In the genomic region with DNA sequence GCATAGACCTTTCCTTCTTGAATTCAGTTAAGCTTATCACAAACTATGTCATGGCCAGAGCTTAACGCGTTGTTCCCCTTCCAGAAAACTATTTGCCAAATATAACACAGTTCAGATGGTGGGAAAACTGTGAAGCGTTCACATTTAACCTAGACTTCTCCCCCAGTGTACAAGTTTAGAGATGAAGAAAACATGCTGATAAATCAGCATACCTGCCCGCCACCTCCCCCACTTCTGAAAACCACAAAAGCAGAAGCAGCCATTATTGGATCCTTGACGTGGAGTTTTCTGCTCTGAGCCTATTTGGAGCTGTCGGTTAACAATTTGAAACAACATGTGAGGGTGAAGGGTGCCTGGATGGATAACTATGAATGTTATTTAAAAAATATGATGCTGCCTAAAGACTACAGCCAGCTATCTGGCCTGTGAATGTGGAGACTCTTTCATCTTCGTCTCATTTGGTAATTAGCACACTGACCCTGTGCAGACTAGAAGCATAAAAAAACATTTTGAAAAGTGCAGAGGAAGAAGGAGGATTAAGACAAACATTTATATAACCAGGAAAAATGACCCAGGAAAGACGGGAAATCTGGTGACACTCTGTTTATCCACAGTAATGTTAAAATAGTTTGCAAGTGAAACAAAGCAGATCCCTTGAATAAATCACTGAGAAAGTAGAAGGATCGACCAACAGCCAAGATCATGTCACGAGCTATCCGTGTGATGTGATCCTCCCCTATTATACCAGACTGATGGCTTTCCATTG, we compare ENCODE assay signal across 11 cellular contexts.
A peak's percentile ranks its signal among the peaks of the same experiment; 100 is the strongest.
DNase-seq lines count a peak whose midpoint lies in the region; ATAC-seq, FAIRE-seq and TF ChIP-seq lines count a peak whose summit lies in the region.
"Had no signal": no experiment of that assay in that cellular context is flagged by ENCODE, and none has a peak within 500 bp of the region (broad histone marks: within the 10 kb centered on the region; RNA-seq: fewer than 3 reads in every experiment).

No MANE protein-coding gene starts in this region.

- no peak overlapping the region for H3K4me3 Mint-ChIP-seq in activated T-helper 2 cell treated with anti-CD3 and anti-CD28 coated beads, Interferon-gamma antibody, Interleukin-2, Interleukin-4, amounts not matched to agents 10 μg/mL and 5 μg/mL and 100 μg/mL, durations not matched to agents 14 hours and 24 hours and 36 hours (ENCODE audit: low read depth)
- H3K4me3 Mint-ChIP-seq in stimulated activated effector memory CD8-positive, alpha-beta T cell treated with anti-CD3 and anti-CD28 coated beads, Interleukin-12 subunit alpha, Interleukin-12 subunit beta, amount 100 ng/mL, for 72 hours, result no peak overlapping the region
- H3K4me3 Mint-ChIP-seq: activated naive CD4-positive, alpha-beta T cell treated with anti-CD3 and anti-CD28 coated beads, Interleukin-2, amount 10 ng/mL, durations not matched to agents 7 days and 5 days; T-helper 2 cell treated with Interferon-gamma antibody and Interleukin-4, amounts not matched to agents 5 μg/mL and 100 μg/mL, for 36 hours had no signal

- H3K27ac ChIP-seq in thyroid gland, result peak overlapping the region in 2 of 3 donors; percentile 6 to 36

- no peaks in the 10 kb centered on the region for H3K27me3 Mint-ChIP-seq in activated T-helper 2 cell treated with anti-CD3 and anti-CD28 coated beads, Interferon-gamma antibody, Interleukin-2, Interleukin-4, amounts not matched to agents 10 μg/mL and 5 μg/mL and 100 μg/mL, durations not matched to agents 14 hours and 24 hours and 36 hours (ENCODE audit: low read depth)
- H3K27me3 Mint-ChIP-seq: activated naive CD4-positive, alpha-beta T cell treated with anti-CD3 and anti-CD28 coated beads, Interleukin-2, amount 10 ng/mL, durations not matched to agents 7 days and 5 days had no signal

- H3K27me3 ChIP-seq in thyroid gland, result no peaks in the 10 kb centered on the region

- peak overlapping the region; percentile 40 for H3K27ac Mint-ChIP-seq in activated T-helper 2 cell treated with anti-CD3 and anti-CD28 coated beads, Interferon-gamma antibody, Interleukin-2, Interleukin-4, amounts not matched to agents 10 μg/mL and 5 μg/mL and 100 μg/mL, durations not matched to agents 14 hours and 24 hours and 36 hours
- no peak overlapping the region for H3K27ac Mint-ChIP-seq in stimulated activated effector memory CD8-positive, alpha-beta T cell treated with anti-CD3 and anti-CD28 coated beads, Interleukin-12 subunit alpha, Interleukin-12 subunit beta, amount 100 ng/mL, for 72 hours
- H3K27ac Mint-ChIP-seq: activated naive CD4-positive, alpha-beta T cell treated with anti-CD3 and anti-CD28 coated beads, Interleukin-2, amount 10 ng/mL, durations not matched to agents 7 days and 5 days; T-helper 2 cell treated with Interferon-gamma antibody and Interleukin-4, amounts not matched to agents 5 μg/mL and 100 μg/mL, for 36 hours had no signal

- peaks cover 12 to 18% of the 10 kb centered on the region in 2 donors for H3K4me1 ChIP-seq in thyroid gland

- H3K9me3 Mint-ChIP-seq in activated T-helper 2 cell treated with anti-CD3 and anti-CD28 coated beads, Interferon-gamma antibody, Interleukin-2, Interleukin-4, amounts not matched to agents 10 μg/mL and 5 μg/mL and 100 μg/mL, durations not matched to agents 14 hours and 24 hours and 36 hours, result peaks cover 20% of the 10 kb centered on the region
- peaks cover 3% of the 10 kb centered on the region for H3K9me3 Mint-ChIP-seq in stimulated activated effector memory CD8-positive, alpha-beta T cell treated with anti-CD3 and anti-CD28 coated beads, Interleukin-12 subunit alpha, Interleukin-12 subunit beta, amount 100 ng/mL, for 72 hours

- H3K36me3 ChIP-seq in thyroid gland, result no peaks in the 10 kb centered on the region

- DNase-seq in activated T-helper 2 cell treated with anti-CD3 and anti-CD28 coated beads, Interferon-gamma antibody, Interleukin-2, Interleukin-4, amounts not matched to agents 10 μg/mL and 5 μg/mL and 100 μg/mL, durations not matched to agents 14 hours and 24 hours and 36 hours (ENCODE audit: low spot score), result no peak
- DNase-seq in kidney glomerular epithelial cell (lab: John Stamatoyannopoulos, UW), result peak; percentile 75
- DNase-seq in thyroid gland, result no peak
- no peak for DNase-seq in hypothalamus (lab: John Stamatoyannopoulos, UW)
- no peak for DNase-seq in H54 (ENCODE audit: insufficient read length, low spot score)
- no peak for DNase-seq in stimulated activated effector memory CD8-positive, alpha-beta T cell treated with anti-CD3 and anti-CD28 coated beads, Interleukin-12 subunit alpha, Interleukin-12 subunit beta, amount 100 ng/mL, for 72 hours (ENCODE audit: low spot score in 2 of 2)
- DNase-seq: activated naive CD4-positive, alpha-beta T cell treated with anti-CD3 and anti-CD28 coated beads, Interleukin-2, amount 10 ng/mL, durations not matched to agents 7 days and 5 days; NCI-H187; stimulated activated CD4-positive, alpha-beta T cell treated with anti-CD3 and anti-CD28 coated beads, Interleukin-15, amount 100 ng/mL, for 24 hours had no signal

- intact Hi-C loops in activated T-helper 2 cell treated with anti-CD3 and anti-CD28 coated beads, Interferon-gamma antibody, Interleukin-2, Interleukin-4, amounts not matched to agents 10 μg/mL and 5 μg/mL and 100 μg/mL, durations not matched to agents 14 hours and 24 hours and 36 hours (cut with micrococcal nuclease), result no loop called here
- intact Hi-C loops in thyroid gland (cut with DNase I), result no loop called here

- 65 to 79% methylated on average over 11 of the region's 11 CpGs for WGBS in thyroid gland, 2 donors

- FAIRE-seq in H54 (lab: Jason Lieb, UNC), result no peak

- no peak overlapping the region for H3K4me3 ChIP-seq in thyroid gland (replicated peaks in 1 of 3)

- no peak for TF ChIP-seq CTCF in thyroid gland (IDR thresholded peaks at IDR 0.05)

- ATAC-seq in HG03432 (IDR thresholded peaks at IDR 0.05; ENCODE audit: unreplicated experiment), result peak; percentile 76
- ATAC-seq in stimulated activated effector memory CD8-positive, alpha-beta T cell treated with anti-CD3 and anti-CD28 coated beads, Interleukin-12 subunit alpha, Interleukin-12 subunit beta, amount 100 ng/mL, for 72 hours, result no peak

- peaks cover 11% of the 10 kb centered on the region for H3K4me1 Mint-ChIP-seq in activated T-helper 2 cell treated with anti-CD3 and anti-CD28 coated beads, Interferon-gamma antibody, Interleukin-2, Interleukin-4, amounts not matched to agents 10 μg/mL and 5 μg/mL and 100 μg/mL, durations not matched to agents 14 hours and 24 hours and 36 hours (ENCODE audit: low read depth)
- no peaks in the 10 kb centered on the region for H3K4me1 Mint-ChIP-seq in stimulated activated effector memory CD8-positive, alpha-beta T cell treated with anti-CD3 and anti-CD28 coated beads, Interleukin-12 subunit alpha, Interleukin-12 subunit beta, amount 100 ng/mL, for 72 hours
- H3K4me1 Mint-ChIP-seq: activated naive CD4-positive, alpha-beta T cell treated with anti-CD3 and anti-CD28 coated beads, Interleukin-2, amount 10 ng/mL, durations not matched to agents 7 days and 5 days had no signal

- TF ChIP-seq POLR2A in thyroid gland (IDR thresholded peaks at IDR 0.05), result no peak
- no peak for TF ChIP-seq POLR2A in H54 (IDR thresholded peaks at IDR 0.05; ENCODE audit: low read depth, low read length)

- H3K36me3 Mint-ChIP-seq in activated T-helper 2 cell treated with anti-CD3 and anti-CD28 coated beads, Interferon-gamma antibody, Interleukin-2, Interleukin-4, amounts not matched to agents 10 μg/mL and 5 μg/mL and 100 μg/mL, durations not matched to agents 14 hours and 24 hours and 36 hours (ENCODE audit: low read depth), result peaks cover 3% of the 10 kb centered on the region
- H3K36me3 Mint-ChIP-seq in stimulated activated effector memory CD8-positive, alpha-beta T cell treated with anti-CD3 and anti-CD28 coated beads, Interleukin-12 subunit alpha, Interleukin-12 subunit beta, amount 100 ng/mL, for 72 hours, result no peaks in the 10 kb centered on the region
- H3K36me3 Mint-ChIP-seq: activated naive CD4-positive, alpha-beta T cell treated with anti-CD3 and anti-CD28 coated beads, Interleukin-2, amount 10 ng/mL, durations not matched to agents 7 days and 5 days had no signal

- no peaks in the 10 kb centered on the region for H3K9me3 ChIP-seq in thyroid gland
